8 cellular contexts compared by ENCODE assay signal in the genomic region with DNA sequence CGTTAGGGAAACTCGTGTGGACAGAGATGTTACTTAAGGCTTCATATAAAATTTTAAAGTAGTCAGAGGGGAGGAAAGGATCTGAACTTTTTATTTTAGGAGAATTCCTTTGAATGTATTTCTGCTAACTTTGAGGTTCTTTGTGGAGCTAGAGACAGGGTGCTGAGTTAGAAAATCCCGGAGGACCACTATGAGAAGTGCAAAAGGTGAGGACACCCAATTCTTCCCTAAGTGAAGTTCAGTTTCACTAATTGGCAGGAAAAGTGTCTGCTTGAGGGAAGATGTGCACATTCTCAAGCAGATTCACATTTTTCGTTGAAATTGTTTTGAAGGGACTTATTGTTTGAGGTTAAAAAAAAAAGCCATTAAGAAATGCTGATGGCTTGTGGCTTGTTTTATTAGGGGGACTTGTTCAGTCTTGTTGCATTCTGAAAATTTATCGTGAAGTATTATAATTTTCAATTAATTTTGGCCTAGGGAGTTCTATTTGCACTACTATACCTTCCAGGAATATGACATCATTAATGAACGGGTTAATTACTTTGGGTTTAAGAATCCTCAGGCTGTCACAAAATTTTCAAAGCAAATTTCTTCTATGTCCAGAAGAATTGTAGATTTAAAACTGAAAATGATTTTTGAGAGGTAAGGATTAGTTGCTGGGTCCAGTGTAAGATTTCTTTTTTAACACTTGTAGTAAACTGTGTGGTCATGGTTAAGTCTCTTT. TPM values are rescaled to one million over a fixed set of nuclear protein-coding genes. Genes with fewer than 3 reads are reported as not detected.
A peak's percentile ranks its signal among the peaks of the same experiment; 100 is the strongest.
DNase-seq lines count a peak whose midpoint lies in the region; ATAC-seq and TF ChIP-seq lines count a peak whose summit lies in the region.

No MANE protein-coding gene starts in this region.

- no peaks in the 10 kb centered on the region for H3K9me3 Mint-ChIP-seq in activated CD8-positive, alpha-beta T cell treated with anti-CD3 and anti-CD28 coated beads for 36 hours
- no peaks in the 10 kb centered on the region for H3K9me3 Mint-ChIP-seq in stimulated activated naive B cell treated with anti-CD40 and anti-IgM and Interleukin-4, amounts not matched to agents 10 μg/mL and 1 μg/mL and 100 μg/mL, for 72 hours

- H3K36me3 Mint-ChIP-seq in activated CD8-positive, alpha-beta T cell treated with anti-CD3 and anti-CD28 coated beads for 36 hours (ENCODE audit: low read depth) = peaks cover 14% of the 10 kb centered on the region
- peaks cover 5 to 13% of the 10 kb centered on the region in 2 donors for H3K36me3 Mint-ChIP-seq in stimulated activated naive B cell treated with anti-CD40 and anti-IgM and Interleukin-4, amounts not matched to agents 10 μg/mL and 1 μg/mL and 100 μg/mL, for 72 hours

- peak overlapping the region; percentile 95 for H3K27ac Mint-ChIP-seq in activated CD8-positive, alpha-beta T cell treated with anti-CD3 and anti-CD28 coated beads for 36 hours
- peak overlapping the region; percentile 82 for H3K27ac Mint-ChIP-seq in stimulated activated naive B cell treated with anti-CD40 and anti-IgM and Interleukin-4, amounts not matched to agents 10 μg/mL and 1 μg/mL and 100 μg/mL, for 72 hours

- POLR2A ChIA-PET in activated CD8-positive, alpha-beta T cell treated with anti-CD3 and anti-CD28 coated beads for 36 hours (lab: Charles Lee) = interaction anchor here (0.6 to 12.3 kb wide), 5 partner anchors 8 to 61 kb away, joined by 3 to 163 read pairs (median 4); no protein-coding TSS in a partner anchor

- intact Hi-C loops in activated CD8-positive, alpha-beta T cell treated with anti-CD3 and anti-CD28 coated beads for 36 hours (cut with micrococcal nuclease) = loop anchor here (5.0 kb wide), 2 partner anchors 48 to 63 kb away; no protein-coding TSS in a partner anchor

- H3K27me3 Mint-ChIP-seq in activated CD8-positive, alpha-beta T cell treated with anti-CD3 and anti-CD28 coated beads for 36 hours = no peaks in the 10 kb centered on the region
- no peaks in the 10 kb centered on the region for H3K27me3 Mint-ChIP-seq in stimulated activated naive B cell treated with anti-CD40 and anti-IgM and Interleukin-4, amounts not matched to agents 10 μg/mL and 1 μg/mL and 100 μg/mL, for 72 hours

- H3K4me1 Mint-ChIP-seq in activated CD8-positive, alpha-beta T cell treated with anti-CD3 and anti-CD28 coated beads for 36 hours (ENCODE audit: low read depth) = peaks cover 63% of the 10 kb centered on the region
- peaks cover 24 to 44% of the 10 kb centered on the region in 2 donors for H3K4me1 Mint-ChIP-seq in stimulated activated naive B cell treated with anti-CD40 and anti-IgM and Interleukin-4, amounts not matched to agents 10 μg/mL and 1 μg/mL and 100 μg/mL, for 72 hours

- DNase-seq in NCI-H1105 treated with DMSO at 0.1 percent for 48 hours (lab: John Stamatoyannopoulos, UW) (peak; percentile 17), NCI-H1105 (lab: John Stamatoyannopoulos, UW) (no peak), NCI-H2171 (lab: John Stamatoyannopoulos, UW) (no peak)
- DNase-seq in activated CD8-positive, alpha-beta T cell treated with anti-CD3 and anti-CD28 coated beads for 36 hours = no peak
- DNase-seq in stimulated activated naive B cell treated with anti-CD40 and anti-IgM and Interleukin-4, amounts not matched to agents 10 μg/mL and 1 μg/mL and 100 μg/mL, for 72 hours = no peak
- no peak for DNase-seq in stimulated activated CD4-positive, alpha-beta T cell treated with anti-CD3 and anti-CD28 coated beads, Interleukin-1b, Interleukin-23, amount 100 ng/mL, for 48 hours

- peak overlapping the region; percentile 97 for H3K4me3 Mint-ChIP-seq in activated CD8-positive, alpha-beta T cell treated with anti-CD3 and anti-CD28 coated beads for 36 hours
- peak overlapping the region; percentile 89 to 94 for H3K4me3 Mint-ChIP-seq in stimulated activated naive B cell treated with anti-CD40 and anti-IgM and Interleukin-4, amounts not matched to agents 10 μg/mL and 1 μg/mL and 100 μg/mL, for 72 hours

- CTCF ChIA-PET in activated CD8-positive, alpha-beta T cell treated with anti-CD3 and anti-CD28 coated beads for 36 hours (lab: Charles Lee) = interaction anchor here (0.7 to 1.4 kb wide), 4 partner anchors 46 to 107 kb away, joined by 3 to 5 read pairs (median 4); no protein-coding TSS in a partner anchor

- no peak for TF ChIP-seq CTCF in activated CD8-positive, alpha-beta T cell treated with anti-CD3 and anti-CD28 coated beads for 36 hours (IDR thresholded peaks at IDR 0.05)

- peak overlapping the region; percentile 93 for H3K4me3 ChIP-seq in iPS-11a (ENCODE audit: low read depth, low read length)

- ATAC-seq in activated CD8-positive, alpha-beta T cell treated with anti-CD3 and anti-CD28 coated beads for 36 hours = no peak
- no peak for ATAC-seq in stimulated activated naive B cell treated with anti-CD40 and anti-IgM and Interleukin-4, amounts not matched to agents 10 μg/mL and 1 μg/mL and 100 μg/mL, for 72 hours (replicated peaks)
- no peak for ATAC-seq in GM19455 (IDR thresholded peaks at IDR 0.05; ENCODE audit: unreplicated experiment)

RNA-seq across cellular contexts. Expression of gene PCNX1, which starts 1.8 kb away (rescaled TPM):
- 10 to 100 TPM; 32.7 to 42.6 TPM for total RNA-seq in activated CD8-positive, alpha-beta T cell treated with anti-CD3 and anti-CD28 coated beads for 36 hours
